Comparison of ENCODE assay signal across 2 cellular contexts in the genomic region with DNA sequence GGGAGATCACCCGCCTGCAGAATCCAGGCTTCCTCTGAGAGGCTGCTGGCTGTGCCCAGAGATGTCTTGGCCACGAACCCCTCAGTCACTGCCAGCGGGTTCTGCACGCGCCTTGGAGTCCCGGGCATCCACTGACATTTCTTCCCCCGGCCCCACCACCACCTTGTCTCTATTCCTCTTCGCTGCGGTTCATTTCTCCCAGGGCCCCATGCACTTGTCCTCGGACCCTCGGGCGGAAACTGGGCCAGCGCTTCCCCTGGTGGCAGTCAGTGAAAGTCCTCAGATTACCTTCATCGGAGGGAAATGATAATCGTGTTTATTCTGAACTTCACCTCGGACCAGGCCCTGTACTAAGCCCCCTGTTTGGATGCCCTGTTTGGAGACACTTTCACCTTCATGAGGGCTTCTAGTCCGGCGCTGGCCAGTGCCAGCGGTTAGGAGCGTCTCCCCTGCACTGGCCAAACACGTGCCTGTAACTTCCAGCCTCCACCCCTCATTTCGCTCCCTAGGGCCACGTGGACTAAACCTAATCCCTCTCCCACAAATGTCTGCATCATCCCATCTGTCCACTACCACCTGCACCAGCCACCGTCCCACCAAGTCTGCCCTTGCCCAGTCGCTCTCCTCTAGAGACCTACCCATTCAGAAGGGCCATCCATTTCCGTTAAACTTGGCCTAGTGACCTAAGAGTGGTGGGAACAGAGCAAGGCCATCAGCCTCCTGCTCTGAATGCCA.
TF ChIP-seq lines count a peak whose summit lies in the region.

No MANE protein-coding gene starts in this region.

TF ChIP-seq in IMR-90, 13 proteins besides CTCF, POLR2A, EP300 and RAD21:
- TF ChIP-seq MXI1 (IDR thresholded peaks at IDR 0.05; ENCODE audit: borderline replicate concordance, low read depth, low read length) (no peak), MAZ (IDR thresholded peaks at IDR 0.05; ENCODE audit: borderline replicate concordance, low read depth, low read length) (no peak), RFX5 (IDR thresholded peaks at IDR 0.05; ENCODE audit: low read depth, low read length) (no peak), NFE2L2 (IDR thresholded peaks at IDR 0.05; ENCODE audit: low read depth, low read length) (no peak), BHLHE40 (IDR thresholded peaks at IDR 0.05; ENCODE audit: low read depth, low read length) (no peak), CHD1 (IDR thresholded peaks at IDR 0.05; ENCODE audit: low read depth, low read length) (no peak), CEBPB (IDR thresholded peaks at IDR 0.05; ENCODE audit: low read depth, low read length) (no peak), FOS (IDR thresholded peaks at IDR 0.05; ENCODE audit: low read depth, low read length) (no peak), SMC3 (IDR thresholded peaks at IDR 0.05; ENCODE audit: low read depth, low read length) (no peak), MAFK (IDR thresholded peaks at IDR 0.05; ENCODE audit: low read depth, low read length) (no peak), RCOR1 (IDR thresholded peaks at IDR 0.05; ENCODE audit: insufficient replicate concordance, low read length) (no peak)
- TF ChIP-seq, protein P1, sequence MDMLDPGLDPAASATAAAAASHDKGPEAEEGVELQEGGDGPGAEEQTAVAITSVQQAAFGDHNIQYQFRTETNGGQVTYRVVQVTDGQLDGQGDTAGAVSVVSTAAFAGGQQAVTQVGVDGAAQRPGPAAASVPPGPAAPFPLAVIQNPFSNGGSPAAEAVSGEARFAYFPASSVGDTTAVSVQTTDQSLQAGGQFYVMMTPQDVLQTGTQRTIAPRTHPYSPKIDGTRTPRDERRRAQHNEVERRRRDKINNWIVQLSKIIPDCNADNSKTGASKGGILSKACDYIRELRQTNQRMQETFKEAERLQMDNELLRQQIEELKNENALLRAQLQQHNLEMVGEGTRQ (IDR thresholded peaks at IDR 0.05; ENCODE audit: low read depth, low read length), result no peak
- TF ChIP-seq, protein P2, sequence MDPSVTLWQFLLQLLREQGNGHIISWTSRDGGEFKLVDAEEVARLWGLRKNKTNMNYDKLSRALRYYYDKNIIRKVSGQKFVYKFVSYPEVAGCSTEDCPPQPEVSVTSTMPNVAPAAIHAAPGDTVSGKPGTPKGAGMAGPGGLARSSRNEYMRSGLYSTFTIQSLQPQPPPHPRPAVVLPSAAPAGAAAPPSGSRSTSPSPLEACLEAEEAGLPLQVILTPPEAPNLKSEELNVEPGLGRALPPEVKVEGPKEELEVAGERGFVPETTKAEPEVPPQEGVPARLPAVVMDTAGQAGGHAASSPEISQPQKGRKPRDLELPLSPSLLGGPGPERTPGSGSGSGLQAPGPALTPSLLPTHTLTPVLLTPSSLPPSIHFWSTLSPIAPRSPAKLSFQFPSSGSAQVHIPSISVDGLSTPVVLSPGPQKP (IDR thresholded peaks at IDR 0.05; ENCODE audit: borderline replicate concordance, low read depth, low read length), result no peak

TF ChIP-seq in H1, 55 proteins besides CTCF, POLR2A, EP300 and RAD21:
- TF ChIP-seq BCL11A (IDR thresholded peaks at IDR 0.05; ENCODE audit: low read depth in 2 of 2, low read length in 2 of 2) (no peak), FOSL1 (IDR thresholded peaks at IDR 0.05; ENCODE audit: insufficient read depth, low read depth, low read length) (no peak), SIN3A (conservative IDR thresholded peaks at IDR 0.05 in 1 of 2, IDR thresholded peaks at IDR 0.05 in 1 of 2; ENCODE audit: low read depth in 1 of 2, low read length in 2 of 2) (no peak), KDM4A (IDR thresholded peaks at IDR 0.05; ENCODE audit: low read depth, low read length, severe bottlenecking) (no peak), NANOG (IDR thresholded peaks at IDR 0.05; ENCODE audit: insufficient read depth, low read depth, low read length, poor library complexity, severe bottlenecking) (no peak)
TF ChIP-seq in H1: peak in this region for 0.
